Comparison of ENCODE assay signal across 1 cellular context in the genomic region with DNA sequence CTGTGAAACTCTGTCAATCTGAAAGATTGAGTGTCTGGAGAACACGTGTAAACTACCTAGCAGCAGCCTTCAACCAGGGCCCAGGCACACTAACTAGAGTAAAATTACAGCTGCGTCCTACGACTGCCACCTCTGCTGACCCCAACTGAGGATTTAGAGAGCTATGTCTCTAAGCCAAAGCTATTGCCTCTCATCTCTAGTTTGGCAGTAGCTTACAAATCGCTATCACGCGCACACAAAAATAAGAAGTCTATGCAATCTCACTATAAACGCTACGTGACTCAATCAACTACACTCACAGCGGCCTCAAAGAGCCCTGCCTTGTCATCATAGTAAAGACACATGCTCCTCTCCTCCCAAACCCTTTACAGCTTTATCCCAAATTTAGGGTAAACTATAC.
TF ChIP-seq lines count a peak whose summit lies in the region.

No MANE protein-coding gene starts in this region.

TF ChIP-seq in GM23338, 12 proteins besides CTCF, POLR2A, EP300 and RAD21 (continued from another document):
- TF ChIP-seq NANOG (IDR thresholded peaks at IDR 0.05; ENCODE audit: borderline replicate concordance), result no peak
- TF ChIP-seq EZH2 (IDR thresholded peaks at IDR 0.05; ENCODE audit: low read depth, unreplicated experiment), result no peak
- no peak for TF ChIP-seq EZH2phosphoT487 (IDR thresholded peaks at IDR 0.05; ENCODE audit: unreplicated experiment)
- TF ChIP-seq, protein P1, sequence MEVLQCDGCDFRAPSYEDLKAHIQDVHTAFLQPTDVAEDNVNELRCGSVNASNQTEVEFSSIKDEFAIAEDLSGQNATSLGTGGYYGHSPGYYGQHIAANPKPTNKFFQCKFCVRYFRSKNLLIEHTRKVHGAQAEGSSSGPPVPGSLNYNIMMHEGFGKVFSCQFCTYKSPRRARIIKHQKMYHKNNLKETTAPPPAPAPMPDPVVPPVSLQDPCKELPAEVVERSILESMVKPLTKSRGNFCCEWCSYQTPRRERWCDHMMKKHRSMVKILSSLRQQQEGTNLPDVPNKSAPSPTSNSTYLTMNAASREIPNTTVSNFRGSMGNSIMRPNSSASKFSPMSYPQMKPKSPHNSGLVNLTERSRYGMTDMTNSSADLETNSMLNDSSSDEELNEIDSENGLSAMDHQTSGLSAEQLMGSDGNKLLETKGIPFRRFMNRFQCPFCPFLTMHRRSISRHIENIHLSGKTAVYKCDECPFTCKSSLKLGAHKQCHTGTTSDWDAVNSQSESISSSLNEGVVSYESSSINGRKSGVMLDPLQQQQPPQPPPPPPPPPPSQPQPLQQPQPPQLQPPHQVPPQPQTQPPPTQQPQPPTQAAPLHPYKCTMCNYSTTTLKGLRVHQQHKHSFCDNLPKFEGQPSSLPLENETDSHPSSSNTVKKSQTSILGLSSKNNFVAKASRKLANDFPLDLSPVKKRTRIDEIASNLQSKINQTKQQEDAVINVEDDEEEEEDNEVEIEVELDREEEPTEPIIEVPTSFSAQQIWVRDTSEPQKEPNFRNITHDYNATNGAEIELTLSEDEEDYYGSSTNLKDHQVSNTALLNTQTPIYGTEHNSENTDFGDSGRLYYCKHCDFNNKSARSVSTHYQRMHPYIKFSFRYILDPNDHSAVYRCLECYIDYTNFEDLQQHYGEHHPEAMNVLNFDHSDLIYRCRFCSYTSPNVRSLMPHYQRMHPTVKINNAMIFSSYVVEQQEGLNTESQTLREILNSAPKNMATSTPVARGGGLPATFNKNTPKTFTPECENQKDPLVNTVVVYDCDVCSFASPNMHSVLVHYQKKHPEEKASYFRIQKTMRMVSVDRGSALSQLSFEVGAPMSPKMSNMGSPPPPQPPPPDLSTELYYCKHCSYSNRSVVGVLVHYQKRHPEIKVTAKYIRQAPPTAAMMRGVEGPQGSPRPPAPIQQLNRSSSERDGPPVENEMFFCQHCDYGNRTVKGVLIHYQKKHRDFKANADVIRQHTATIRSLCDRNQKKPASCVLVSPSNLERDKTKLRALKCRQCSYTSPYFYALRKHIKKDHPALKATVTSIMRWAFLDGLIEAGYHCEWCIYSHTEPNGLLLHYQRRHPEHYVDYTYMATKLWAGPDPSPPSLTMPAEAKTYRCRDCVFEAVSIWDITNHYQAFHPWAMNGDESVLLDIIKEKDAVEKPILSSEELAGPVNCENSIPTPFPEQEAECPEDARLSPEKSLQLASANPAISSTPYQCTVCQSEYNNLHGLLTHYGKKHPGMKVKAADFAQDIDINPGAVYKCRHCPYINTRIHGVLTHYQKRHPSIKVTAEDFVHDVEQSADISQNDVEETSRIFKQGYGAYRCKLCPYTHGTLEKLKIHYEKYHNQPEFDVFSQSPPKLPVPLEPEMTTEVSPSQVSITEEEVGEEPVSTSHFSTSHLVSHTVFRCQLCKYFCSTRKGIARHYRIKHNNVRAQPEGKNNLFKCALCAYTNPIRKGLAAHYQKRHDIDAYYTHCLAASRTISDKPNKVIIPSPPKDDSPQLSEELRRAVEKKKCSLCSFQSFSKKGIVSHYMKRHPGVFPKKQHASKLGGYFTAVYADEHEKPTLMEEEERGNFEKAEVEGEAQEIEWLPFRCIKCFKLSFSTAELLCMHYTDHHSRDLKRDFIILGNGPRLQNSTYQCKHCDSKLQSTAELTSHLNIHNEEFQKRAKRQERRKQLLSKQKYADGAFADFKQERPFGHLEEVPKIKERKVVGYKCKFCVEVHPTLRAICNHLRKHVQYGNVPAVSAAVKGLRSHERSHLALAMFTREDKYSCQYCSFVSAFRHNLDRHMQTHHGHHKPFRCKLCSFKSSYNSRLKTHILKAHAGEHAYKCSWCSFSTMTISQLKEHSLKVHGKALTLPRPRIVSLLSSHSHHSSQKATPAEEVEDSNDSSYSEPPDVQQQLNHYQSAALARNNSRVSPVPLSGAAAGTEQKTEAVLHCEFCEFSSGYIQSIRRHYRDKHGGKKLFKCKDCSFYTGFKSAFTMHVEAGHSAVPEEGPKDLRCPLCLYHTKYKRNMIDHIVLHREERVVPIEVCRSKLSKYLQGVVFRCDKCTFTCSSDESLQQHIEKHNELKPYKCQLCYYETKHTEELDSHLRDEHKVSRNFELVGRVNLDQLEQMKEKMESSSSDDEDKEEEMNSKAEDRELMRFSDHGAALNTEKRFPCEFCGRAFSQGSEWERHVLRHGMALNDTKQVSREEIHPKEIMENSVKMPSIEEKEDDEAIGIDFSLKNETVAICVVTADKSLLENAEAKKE (CRISPR knock-in tag; IDR thresholded peaks at IDR 0.05), result no peak
- no peak for TF ChIP-seq STAT1 (IDR thresholded peaks at IDR 0.05; ENCODE audit: unreplicated experiment)
- TF ChIP-seq, protein P2, sequence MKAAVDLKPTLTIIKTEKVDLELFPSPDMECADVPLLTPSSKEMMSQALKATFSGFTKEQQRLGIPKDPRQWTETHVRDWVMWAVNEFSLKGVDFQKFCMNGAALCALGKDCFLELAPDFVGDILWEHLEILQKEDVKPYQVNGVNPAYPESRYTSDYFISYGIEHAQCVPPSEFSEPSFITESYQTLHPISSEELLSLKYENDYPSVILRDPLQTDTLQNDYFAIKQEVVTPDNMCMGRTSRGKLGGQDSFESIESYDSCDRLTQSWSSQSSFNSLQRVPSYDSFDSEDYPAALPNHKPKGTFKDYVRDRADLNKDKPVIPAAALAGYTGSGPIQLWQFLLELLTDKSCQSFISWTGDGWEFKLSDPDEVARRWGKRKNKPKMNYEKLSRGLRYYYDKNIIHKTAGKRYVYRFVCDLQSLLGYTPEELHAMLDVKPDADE (IDR thresholded peaks at IDR 0.05), result no peak
- no peak for TF ChIP-seq JUNB (IDR thresholded peaks at IDR 0.05; ENCODE audit: unreplicated experiment)
